8 cellular contexts compared by ENCODE assay signal in the genomic region with DNA sequence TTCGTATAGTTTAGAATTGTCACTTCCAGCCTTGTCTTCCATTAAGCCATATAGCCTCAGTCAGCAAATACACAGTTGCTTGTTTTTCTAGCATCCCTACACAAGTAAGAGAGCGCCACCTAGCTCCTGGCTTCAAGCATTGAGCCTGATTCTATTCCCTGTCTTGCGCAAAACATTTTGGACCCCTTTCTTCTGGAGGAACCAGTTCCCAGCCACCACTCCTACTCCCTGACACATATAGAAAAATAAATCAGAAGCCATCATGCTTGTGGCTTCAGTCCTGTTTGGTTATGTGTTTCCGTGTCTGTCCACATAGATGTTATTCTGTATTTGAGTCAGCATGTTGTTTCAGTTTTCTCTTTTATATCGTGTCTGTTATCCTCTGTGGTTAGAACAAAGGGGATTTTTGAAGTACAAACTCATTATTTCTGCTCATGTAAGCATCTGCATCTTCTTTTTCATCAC. TPM values are rescaled to one million over a fixed set of nuclear protein-coding genes. Genes with fewer than 3 reads are reported as not detected.
DNase-seq lines count a peak whose midpoint lies in the region; ATAC-seq and TF ChIP-seq lines count a peak whose summit lies in the region.

No MANE protein-coding gene starts in this region.

- DNase-seq in Ammon's horn (ENCODE audit: low spot score) (peak; percentile 40), NCI-H1694 (lab: John Stamatoyannopoulos, UW) (peak; percentile 38), myocyte (ENCODE audit: low read depth) (peak; percentile 54), testis (peak; percentile 57)
- peak; percentile 10 to 28 for DNase-seq in activated CD4-positive, alpha-beta T cell treated with anti-CD3 and anti-CD28 coated beads for 24 hours (ENCODE audit: low read depth in 2 of 2)
- DNase-seq in effector CD4-positive, alpha-beta T cell, result peak; percentile 16

- no peak overlapping the region for H3K27ac ChIP-seq in testis

- peak in 1 of 3 experiments; percentile 37 for TF ChIP-seq CTCF in testis (IDR thresholded peaks at IDR 0.05)

- 55 to 91% methylated on average over 5 of the region's 5 CpGs for WGBS in testis, 2 donors

- no peaks in the 10 kb centered on the region for H3K9me3 ChIP-seq in testis

- ATAC-seq in GM18511 (IDR thresholded peaks at IDR 0.05; ENCODE audit: unreplicated experiment) (peak; percentile 97), HG02885 (IDR thresholded peaks at IDR 0.05; ENCODE audit: poor library complexity, unreplicated experiment) (peak; percentile 97)

- intact Hi-C loops in testis (cut with DNase I; ENCODE audit: low total_unique reads), result no loop called here

- H3K27me3 ChIP-seq in testis, result no peaks in the 10 kb centered on the region

- no peaks in the 10 kb centered on the region for H3K36me3 ChIP-seq in testis (ENCODE audit: low read depth, missing control alignments)

- H3K4me3 ChIP-seq in testis, result no peak overlapping the region

- no peaks in the 10 kb centered on the region for H3K4me1 ChIP-seq in testis

- no peak for TF ChIP-seq POLR2A in testis (IDR thresholded peaks at IDR 0.05)

RNA-seq across cellular contexts. Expression of gene GK, which starts 59.9 kb away (rescaled TPM):
- total RNA-seq in myocyte (3.8 and 5.5 TPM in 2 replicates), testis (1 to 10 TPM; 3.3 to 5.0 TPM)
- polyA plus RNA-seq in myocyte (2012), result 1.4 TPM
- polyA plus RNA-seq in testis (ENCODE audit: insufficient read depth, low read depth, low replicate concordance), result 10.5 TPM
